ENCODE assay signal across 18 cellular contexts in genomic region chr1:205522692-205523091, GRCh38. TPM values are rescaled to one million over a fixed set of nuclear protein-coding genes. Genes with fewer than 3 reads are reported as not detected.
A peak's percentile ranks its signal among the peaks of the same experiment; 100 is the strongest.
DNase-seq lines count a peak whose midpoint lies in the region; ATAC-seq lines count a peak whose summit lies in the region.
"Had no signal": no experiment of that assay in that cellular context is flagged by ENCODE, and none has a peak within 500 bp of the region (broad histone marks: within the 10 kb centered on the region; RNA-seq: fewer than 3 reads in every experiment).

No MANE protein-coding gene starts in this region.

- H3K4me1 ChIP-seq in right cardiac atrium (ENCODE audit: control insufficient read depth, insufficient read depth, low read length): peaks cover 11% of the 10 kb centered on the region
- H3K4me1 ChIP-seq: Caco-2 had no signal

- H3K27ac ChIP-seq in right cardiac atrium (ENCODE audit: low read length): peak overlapping the region; percentile 9
- peak overlapping the region; percentile 89 for H3K27ac ChIP-seq in cingulate gyrus (ENCODE audit: low read depth, low read length)
- peak overlapping the region; percentile 97 for H3K27ac ChIP-seq in layer of hippocampus (ENCODE audit: low read depth, low read length)
- H3K27ac ChIP-seq in temporal lobe (ENCODE audit: low read depth, low read length): peak overlapping the region; percentile 98
- H3K27ac ChIP-seq: 22Rv1, BLaER1, C4-2B had no signal

- no peaks in the 10 kb centered on the region for H3K9me3 ChIP-seq in right cardiac atrium (ENCODE audit: control insufficient read depth, low read length)
- H3K9me3 ChIP-seq: BLaER1, Caco-2 had no signal

- intact Hi-C loops in right cardiac atrium (cut with DNase I) (loop anchor here in 2 of 4 donors (5.0 kb wide), 1 partner anchor 35 kb away; no protein-coding TSS in a partner anchor), left ventricle myocardium superior (cut with micrococcal nuclease) (no loop called here)

- WGBS in right cardiac atrium: 90% methylated on average over 5 of the region's 5 CpGs

- H3K4me3 ChIP-seq in right cardiac atrium (ENCODE audit: low read length): no peak overlapping the region
- H3K4me3 ChIP-seq: BLaER1 had no signal

- H3K27me3 ChIP-seq in right cardiac atrium (ENCODE audit: control insufficient read depth, insufficient read depth) (no peaks in the 10 kb centered on the region), layer of hippocampus (ENCODE audit: control insufficient read depth, insufficient read depth, low read length) (no peaks in the 10 kb centered on the region)
- H3K27me3 ChIP-seq: BLaER1 had no signal

- ATAC-seq in right cardiac atrium (no peak), left ventricle myocardium superior (no peak), HG03095 (IDR thresholded peaks at IDR 0.05; ENCODE audit: unreplicated experiment) (no peak), GM18517 (IDR thresholded peaks at IDR 0.05; ENCODE audit: unreplicated experiment) (no peak)
- ATAC-seq: CD8-positive, alpha-beta T cell had no signal

- DNase-seq in right cardiac atrium (peak in 1 of 3 donors; percentile 9), left ventricle myocardium superior (no peak), NCI-H345 (lab: John Stamatoyannopoulos, UW) (no peak)
- DNase-seq: Caco-2; CD4-positive, CD25-positive, alpha-beta regulatory T cell; CD8-positive, alpha-beta T cell; DMS153; DND-41; GOT3; HCEC 1CT had no signal

RNA-seq across cellular contexts. Expression of gene CDK18, which starts 18.2 kb away (rescaled TPM):
- total RNA-seq in right cardiac atrium: 100 to 1,000 TPM in 3 of 4 donors, 10 to 100 TPM in 1; 80.2 to 148 (median 141) TPM
- polyA plus RNA-seq in right cardiac atrium: 150 TPM
- 209 TPM for total RNA-seq in left ventricle myocardium superior
- 1.2 TPM for total RNA-seq in temporal lobe
- polyA plus RNA-seq: CD4-positive, CD25-positive, alpha-beta regulatory T cell had no signal

Comparison
In these comparisons a context has a peak if more than half of its experiments do, and no peak if none do; other contexts are left out.
1. H3K27ac ChIP-seq: peak in every context shown above with its lines; median percentile 98 in temporal lobe; 97 in layer of hippocampus; 89 in cingulate gyrus; 9 in right cardiac atrium.
2. RNA of gene CDK18, which starts 18.2 kb away (total RNA-seq): 209 TPM in left ventricle myocardium superior (single experiment) and 80.2 to 148 TPM in right cardiac atrium; 1.2 TPM in temporal lobe (single experiment); every median in the first group is over 10 times any median in the second.